ENCODE assay signal across 15 cellular contexts in genomic region chr1:25066253-25066652, GRCh38.
DNase-seq lines count a peak whose midpoint lies in the region; ATAC-seq, FAIRE-seq and TF ChIP-seq lines count a peak whose summit lies in the region.
"Had no signal": no experiment of that assay in that cellular context is flagged by ENCODE, and none has a peak within 500 bp of the region (broad histone marks: within the 10 kb centered on the region; RNA-seq: fewer than 3 reads in every experiment).

No MANE protein-coding gene starts in this region.

- no peaks in the 10 kb centered on the region for H3K27me3 ChIP-seq in lower lobe of right lung (ENCODE audit: low read depth)

- H3K4me1 Mint-ChIP-seq in progenitor cell of endocrine pancreas (ENCODE audit: low read depth) = peaks cover 4% of the 10 kb centered on the region

- H3K4me3 Mint-ChIP-seq in progenitor cell of endocrine pancreas (ENCODE audit: low read depth) = no peak overlapping the region
- H3K4me3 Mint-ChIP-seq: stimulated activated memory B cell treated with anti-CD40 and anti-IgM and Interleukin-4, amounts not matched to agents 10 μg/mL and 1 μg/mL and 100 μg/mL, for 72 hours had no signal

- in situ Hi-C loops in astrocyte of the cerebellum (cut with HindIII; ENCODE audit: low sequenced_read_pairs) = no loop called here

- H3K27me3 Mint-ChIP-seq in progenitor cell of endocrine pancreas = peaks cover 12% of the 10 kb centered on the region
- H3K27me3 Mint-ChIP-seq: stimulated activated memory B cell treated with anti-CD40 and anti-IgM and Interleukin-4, amounts not matched to agents 10 μg/mL and 1 μg/mL and 100 μg/mL, for 72 hours had no signal

- no peaks in the 10 kb centered on the region for H3K36me3 Mint-ChIP-seq in progenitor cell of endocrine pancreas (ENCODE audit: insufficient read depth)
- H3K36me3 Mint-ChIP-seq: stimulated activated memory B cell treated with anti-CD40 and anti-IgM and Interleukin-4, amounts not matched to agents 10 μg/mL and 1 μg/mL and 100 μg/mL, for 72 hours had no signal

- DNase-seq in AG10803 (ENCODE audit: low read depth) = peak; percentile 11
- DNase-seq in EL = peak; percentile 23
- DNase-seq in astrocyte of the cerebellum (ENCODE audit: low read depth) = peak; percentile 68
- peak; percentile 48 for DNase-seq in lower lobe of right lung
- no peak for DNase-seq in midbrain (lab: John Stamatoyannopoulos, UW)
- no peak for DNase-seq in progenitor cell of endocrine pancreas (ENCODE audit: low spot score, unreplicated experiment)
- no peak for DNase-seq in GM19239 (ENCODE audit: insufficient read length, low spot score)
- DNase-seq in stimulated activated naive CD4-positive, alpha-beta T cell treated with Interleukin-2 at 50 U/mL for 16 hours (lab: John Stamatoyannopoulos, UW) = no peak
- DNase-seq: left colon; NCI-H2029 treated with DMSO at 0.1 percent for 48 hours; NCI-H526 treated with DMSO at 0.1 percent for 48 hours; stimulated activated CD4-positive, alpha-beta T cell treated with anti-CD3 and anti-CD28 coated beads, Interleukin-12 subunit alpha, Interleukin-12 subunit beta, amount 100 ng/mL, for 4 hours; tibial artery had no signal

- peak; percentile 24 to 57 for ATAC-seq in lower lobe of right lung
- ATAC-seq: left colon; stimulated activated memory B cell treated with anti-CD40 and anti-IgM and Interleukin-4, amounts not matched to agents 10 μg/mL and 1 μg/mL and 100 μg/mL, for 72 hours had no signal

- H3K9me3 Mint-ChIP-seq in progenitor cell of endocrine pancreas (ENCODE audit: low read depth) = no peaks in the 10 kb centered on the region
- H3K9me3 Mint-ChIP-seq: stimulated activated memory B cell treated with anti-CD40 and anti-IgM and Interleukin-4, amounts not matched to agents 10 μg/mL and 1 μg/mL and 100 μg/mL, for 72 hours had no signal

- H3K27ac ChIP-seq in lower lobe of right lung = no peak overlapping the region
- H3K27ac ChIP-seq: tibial artery had no signal

- no peaks in the 10 kb centered on the region for H3K9me3 ChIP-seq in lower lobe of right lung
- H3K9me3 ChIP-seq: tibial artery had no signal

- H3K27ac Mint-ChIP-seq in progenitor cell of endocrine pancreas = no peak overlapping the region
- H3K27ac Mint-ChIP-seq: stimulated activated memory B cell treated with anti-CD40 and anti-IgM and Interleukin-4, amounts not matched to agents 10 μg/mL and 1 μg/mL and 100 μg/mL, for 72 hours had no signal

- no peaks in the 10 kb centered on the region for H3K36me3 ChIP-seq in lower lobe of right lung
- H3K36me3 ChIP-seq: tibial artery had no signal

- H3K4me3 ChIP-seq in AG10803 (ENCODE audit: low read length) (no peak overlapping the region), astrocyte of the cerebellum (ENCODE audit: low read depth, low read length) (no peak overlapping the region), lower lobe of right lung (no peak overlapping the region)
- H3K4me3 ChIP-seq: tibial artery had no signal

- intact Hi-C loops in lower lobe of right lung (cut with DNase I) = no loop called here

- TF ChIP-seq CTCF in AG10803 (conservative IDR thresholded peaks at IDR 0.05; ENCODE audit: low read length) (no peak), astrocyte of the cerebellum (IDR thresholded peaks at IDR 0.05; ENCODE audit: low read depth, low read length, missing control alignments) (no peak), lower lobe of right lung (IDR thresholded peaks at IDR 0.05) (no peak), progenitor cell of endocrine pancreas (IDR thresholded peaks at IDR 0.05; ENCODE audit: unreplicated experiment) (no peak)

- FAIRE-seq in GM19239 (lab: Jason Lieb, UNC) = no peak
- FAIRE-seq: endometrium had no signal

- H3K4me1 ChIP-seq in lower lobe of right lung = peaks cover 13% of the 10 kb centered on the region

Comparison
In these comparisons a context has a peak if more than half of its experiments do, and no peak if none do; other contexts are left out.
1. DNase-seq: peak in AG10803 (single experiment), EL (single experiment), astrocyte of the cerebellum (single experiment) and lower lobe of right lung (single experiment); none in midbrain (single experiment), progenitor cell of endocrine pancreas (single experiment), GM19239 (single experiment) and stimulated activated naive CD4-positive, alpha-beta T cell treated with Interleukin-2 at 50 U/mL for 16 hours (single experiment).